In the genomic region with DNA sequence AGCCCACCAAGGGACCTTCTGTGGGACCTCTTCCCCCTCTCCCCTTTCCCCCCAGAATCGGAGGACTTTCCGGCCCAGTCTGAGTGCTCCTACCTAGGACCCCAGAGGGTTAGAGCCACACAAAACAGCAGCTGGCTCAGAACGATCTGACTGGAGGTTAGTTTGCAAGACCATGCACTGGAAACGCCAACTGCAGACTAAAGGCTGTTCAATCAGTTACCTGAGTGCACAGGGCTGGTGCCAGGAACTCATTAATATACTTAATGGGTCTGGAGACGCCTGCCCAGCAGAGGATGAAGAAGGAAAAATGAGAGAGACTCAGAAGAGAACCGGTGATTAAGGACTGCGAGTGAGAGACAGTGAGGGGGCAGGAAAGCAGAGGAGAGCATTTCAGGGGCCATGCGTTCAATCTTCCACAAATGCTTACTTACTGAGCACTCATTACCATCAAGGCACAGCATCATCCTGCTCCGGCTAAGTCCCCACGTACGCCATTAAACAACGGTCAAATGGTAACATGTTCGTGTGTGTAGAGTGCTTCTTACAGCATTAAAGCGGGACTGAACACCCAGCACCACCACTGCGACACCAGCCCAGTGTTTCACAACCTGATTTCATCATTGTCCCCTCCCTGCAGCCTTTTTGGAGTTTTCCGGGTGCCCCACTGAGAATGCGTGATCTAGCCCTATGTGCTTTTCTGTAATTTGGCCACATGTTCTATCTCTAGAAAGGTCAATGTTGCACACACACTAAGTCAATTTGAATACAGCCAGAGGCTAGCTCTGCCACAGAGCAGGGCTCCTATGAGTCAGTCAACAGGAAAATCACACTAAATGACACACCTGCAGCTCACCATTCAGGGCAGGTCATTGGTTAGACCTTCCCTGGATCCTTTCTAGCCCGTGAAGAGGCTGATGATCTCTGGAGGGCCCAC, we compare ENCODE assay signal across 10 cellular contexts. TPM values are rescaled to one million over a fixed set of nuclear protein-coding genes. Genes with fewer than 3 reads are reported as not detected.
DNase-seq lines count a peak whose midpoint lies in the region; ATAC-seq, FAIRE-seq and TF ChIP-seq lines count a peak whose summit lies in the region.
"Had no signal": no experiment of that assay in that cellular context is flagged by ENCODE, and none has a peak within 500 bp of the region (broad histone marks: within the 10 kb centered on the region; RNA-seq: fewer than 3 reads in every experiment).

No MANE protein-coding gene starts in this region.

- H3K27me3 ChIP-seq in BLaER1 treated with 17β-estradiol and CSF1 and Interleukin-3, amounts not matched to agents 10 nM and 100 nM: no peaks in the 10 kb centered on the region
- H3K27me3 ChIP-seq in IMR-90 (ENCODE audit: control insufficient read depth, insufficient read depth, low read length): no peaks in the 10 kb centered on the region
- H3K27me3 ChIP-seq in adipocyte (replicated peaks; ENCODE audit: control insufficient read depth, insufficient read depth, low read length): no peaks in the 10 kb centered on the region
- no peaks in the 10 kb centered on the region; a peak in 1 of 5 replicates for H3K27me3 ChIP-seq in HepG2 (ENCODE audit: control insufficient read depth in 1 of 2, insufficient read depth in 2 of 2, low read length in 2 of 2)
- H3K27me3 ChIP-seq: gastrocnemius medialis, testis had no signal

- no peak overlapping the region for H4K5ac ChIP-seq in IMR-90 (ENCODE audit: low read depth, low read length)

- H3K4me3 ChIP-seq in BLaER1 treated with 17β-estradiol and CSF1 and Interleukin-3, amounts not matched to agents 10 nM and 100 nM: 0 out of 20 replicates have a peak overlapping the region, but pooled peaks of 1 of the 10 experiments have one; percentile 24
- H3K4me3 ChIP-seq in IMR-90 (ENCODE audit: insufficient read depth, low read depth, low read length): no peak overlapping the region
- H3K4me3 ChIP-seq in adipocyte (ENCODE audit: low read length): no peak overlapping the region
- peak overlapping the region in 1 of 3 experiments; percentile 17; a peak in 2 of 6 replicates for H3K4me3 ChIP-seq in HepG2 (replicated peaks in 1 of 3; ENCODE audit: insufficient read depth in 1 of 3, low read depth in 2 of 3, low read length in 3 of 3)
- H3K4me3 ChIP-seq: gastrocnemius medialis, testis had no signal

- H2BK5ac ChIP-seq in IMR-90 (ENCODE audit: low read depth, low read length, poor library complexity, severe bottlenecking): no peak overlapping the region

- peaks cover 58 to 87% of the 10 kb centered on the region in 2 experiments for H3K79me1 ChIP-seq in IMR-90 (ENCODE audit: low read depth in 1 of 2, low read length in 2 of 2)

- no peak overlapping the region for H3K56ac ChIP-seq in IMR-90 (ENCODE audit: extremely low read depth, insufficient read depth, low read length)

- H3K23ac ChIP-seq in IMR-90 (ENCODE audit: low read depth, low read length): no peak overlapping the region

- H3K79me2 ChIP-seq in HepG2 (ENCODE audit: insufficient read depth, low read length): peaks cover 80% of the 10 kb centered on the region

- no peak for TF ChIP-seq EP300 in HepG2 (IDR thresholded peaks at IDR 0.05; ENCODE audit: low read depth in 2 of 2, low read length in 2 of 2)
- TF ChIP-seq EP300 in HepG2 (CRISPR knock-in tag; IDR thresholded peaks at IDR 0.05; ENCODE audit: borderline replicate concordance): no peak

- H2BK120ac ChIP-seq in IMR-90 (ENCODE audit: low read depth, low read length): no peak overlapping the region

- DNase-seq in IMR-90 (no peak), adipocyte (ENCODE audit: low read depth) (peak; percentile 10), HepG2 (ENCODE audit: low spot score) (no peak), iPS-NIHi11 (ENCODE audit: low spot score) (no peak), NCI-H1694 (lab: John Stamatoyannopoulos, UW) (no peak), NCI-H128 (lab: John Stamatoyannopoulos, UW; ENCODE audit: unreplicated experiment) (no peak)
- DNase-seq: gastrocnemius medialis, testis had no signal

- H3K4ac ChIP-seq in IMR-90 (ENCODE audit: low read depth, low read length): no peak overlapping the region

- no peak overlapping the region for H2AK9ac ChIP-seq in IMR-90 (replicated peaks; ENCODE audit: low read depth, low read length, poor library complexity)

- H3K27ac ChIP-seq in BLaER1 treated with 17β-estradiol and CSF1 and Interleukin-3, amounts not matched to agents 10 nM and 100 nM: peak overlapping the region in 6 of 11 experiments; percentile 12 to 98 (median 21); a peak in 6 of 22 replicates
- peak overlapping the region; percentile 33; the same call in 1 of the 2 replicates for H3K27ac ChIP-seq in IMR-90 (ENCODE audit: insufficient read depth, low read length)
- peak overlapping the region; percentile 62 for H3K27ac ChIP-seq in HepG2 (ENCODE audit: extremely low read length, insufficient read depth, low read length)
- H3K27ac ChIP-seq: testis had no signal

- no peak overlapping the region for H2BK20ac ChIP-seq in IMR-90 (ENCODE audit: low read depth, low read length)

- in situ Hi-C loops in IMR-90 (cut with MboI; ENCODE audit: low sequenced_read_pairs) (loop anchor here (25.0 kb wide), 1 partner anchor 884 kb away; no protein-coding TSS in a partner anchor), HepG2 (cut with HindIII; ENCODE audit: extremely low pct_ligation_motif_present, low pct_unique_long_range_greater_than_20kb) (no loop called here)

- peaks cover 26% of the 10 kb centered on the region for H3K9me1 ChIP-seq in IMR-90 (ENCODE audit: insufficient read depth, low read length)

- H3K14ac ChIP-seq in IMR-90 (replicated peaks; ENCODE audit: low read depth, low read length): no peak overlapping the region

- no peaks in the 10 kb centered on the region for H3K9me3 ChIP-seq in BLaER1 treated with 17β-estradiol and CSF1 and Interleukin-3, amounts not matched to agents 10 nM and 100 nM (replicated peaks in 1 of 11)
- H3K9me3 ChIP-seq in IMR-90 (ENCODE audit: control insufficient read depth, insufficient read depth, low read length) (no peaks in the 10 kb centered on the region), adipocyte (ENCODE audit: control insufficient read depth, low read length) (no peaks in the 10 kb centered on the region), HepG2 (ENCODE audit: low read length) (no peaks in the 10 kb centered on the region)
- H3K9me3 ChIP-seq: gastrocnemius medialis, testis had no signal

- dilution Hi-C loops in IMR-90 (cut with HindIII; ENCODE audit: low sequenced_read_pairs, unreplicated experiment): no loop called here

- 93% methylated on average over 11 of the region's 18 CpGs; no CpG with 5 or more reads in 1 of the 2 experiments for WGBS in IMR-90 (ENCODE audit: extremely low coverage in 2 of 2, insufficient read length in 1 of 2), 2 experiments
- 87% methylated on average over 14 of the region's 18 CpGs for WGBS in HepG2 (ENCODE audit: low lambda C conversion rate)

- TF ChIP-seq POLR2A in IMR-90 (IDR thresholded peaks at IDR 0.05; ENCODE audit: low read depth, low read length) (no peak), HepG2 (IDR thresholded peaks at IDR 0.05; ENCODE audit: insufficient read depth in 1 of 2, low read depth in 2 of 2, low read length in 2 of 2) (peak in 1 of 2 experiments; percentile 43; a peak in 2 of 4 replicates)

- H3K18ac ChIP-seq in IMR-90 (ENCODE audit: low read depth, low read length): no peak overlapping the region

- no peak for FAIRE-seq in HepG2 (lab: Jason Lieb, UNC)

- peak overlapping the region in 9 of 11 experiments; percentile 9 to 99 (median 47); a peak in 8 of 22 replicates for H3K9ac ChIP-seq in BLaER1 treated with 17β-estradiol and CSF1 and Interleukin-3, amounts not matched to agents 10 nM and 100 nM
- no peak overlapping the region for H3K9ac ChIP-seq in IMR-90 (ENCODE audit: low read depth, low read length)
- peak overlapping the region; percentile 55 for H3K9ac ChIP-seq in adipocyte (ENCODE audit: low read length)
- H3K9ac ChIP-seq in HepG2 (ENCODE audit: insufficient read depth, low read depth, low read length): peak overlapping the region; percentile 18; the same call in 1 of the 2 replicates

- no peak overlapping the region for H2AFZ ChIP-seq in IMR-90 (replicated peaks; ENCODE audit: low read length, poor library complexity)
- no peak overlapping the region for H2AFZ ChIP-seq in HepG2 (ENCODE audit: low read length)

- intact Hi-C loops in IMR-90 (cut with micrococcal nuclease): loop anchor here (5.0 kb wide), 2 partner anchors 116 to 136 kb away; no protein-coding TSS in a partner anchor
- intact Hi-C loops in HepG2 (cut with micrococcal nuclease; ENCODE audit: unreplicated experiment): no loop called here

- POLR2A ChIA-PET in IMR-90 (lab: Charles Lee; ENCODE audit: unreplicated experiment) (interaction anchor here (0.5 kb wide), 1 partner anchor 9 kb away, joined by 4 read pairs; no protein-coding TSS in a partner anchor), HepG2 (lab: Yijun Ruan, JAX) (interaction anchor here (0.6 kb wide), 1 partner anchor 57 kb away, joined by 3 read pairs; no protein-coding TSS in a partner anchor)

- no peak overlapping the region for H4K91ac ChIP-seq in IMR-90 (ENCODE audit: insufficient read depth, low read depth, low read length)

- H4K8ac ChIP-seq in IMR-90 (ENCODE audit: low read depth in 2 of 2, low read length in 2 of 2): 0 out of 4 replicates have a peak overlapping the region, but pooled peaks of 1 of the 2 experiments have one; percentile 9

- ATAC-seq in IMR-90 (ENCODE audit: low read depth) (no peak), HepG2 (peak; percentile 4; the same call in 1 of the 3 replicates), GM19455 (IDR thresholded peaks at IDR 0.05; ENCODE audit: unreplicated experiment) (no peak)
- ATAC-seq: gastrocnemius medialis had no signal

- TF ChIP-seq CTCF in IMR-90 (conservative IDR thresholded peaks at IDR 0.05; ENCODE audit: low read depth, low read length): no peak
- no peak for TF ChIP-seq CTCF in HepG2 (CRISPR knock-in tag; IDR thresholded peaks at IDR 0.05)

- peaks cover 92 to 100% (median 95%) of the 10 kb centered on the region in 10 experiments for H3K4me1 ChIP-seq in BLaER1 treated with 17β-estradiol and CSF1 and Interleukin-3, amounts not matched to agents 10 nM and 100 nM
- H3K4me1 ChIP-seq in IMR-90 (ENCODE audit: control insufficient read depth, insufficient read depth, low read length): peaks cover 42% of the 10 kb centered on the region
- peaks cover 70% of the 10 kb centered on the region for H3K4me1 ChIP-seq in adipocyte (ENCODE audit: control insufficient read depth, insufficient read depth, low read length)
- peaks cover 91% of the 10 kb centered on the region for H3K4me1 ChIP-seq in HepG2 (ENCODE audit: insufficient read depth, low read length)

- no peak for TF ChIP-seq RAD21 in IMR-90 (IDR thresholded peaks at IDR 0.05; ENCODE audit: low read length)
- no peak for TF ChIP-seq RAD21 in HepG2 (CRISPR knock-in tag; IDR thresholded peaks at IDR 0.05)

- CTCF ChIA-PET in IMR-90 (lab: Yijun Ruan, JAX) (no interaction called here), HepG2 (lab: Yijun Ruan, JAX; ENCODE audit: low intra/inter-chr PET ratio, low total read pairs) (no interaction called here)

- peak overlapping the region; percentile 2 to 98 (median 94); a peak in 18 of 22 replicates for H3K4me2 ChIP-seq in BLaER1 treated with 17β-estradiol and CSF1 and Interleukin-3, amounts not matched to agents 10 nM and 100 nM
- H3K4me2 ChIP-seq in IMR-90 (ENCODE audit: low read depth, low read length): no peak overlapping the region
- peak overlapping the region; percentile 74 for H3K4me2 ChIP-seq in HepG2 (ENCODE audit: low read depth, low read length)

- H2AK5ac ChIP-seq in IMR-90 (ENCODE audit: low read depth, low read length): no peak overlapping the region

- H4K20me1 ChIP-seq in BLaER1 treated with 17β-estradiol and CSF1 and Interleukin-3, amounts not matched to agents 10 nM and 100 nM: peaks cover 100% of the 10 kb centered on the region in 11 experiments
- H4K20me1 ChIP-seq in IMR-90 (ENCODE audit: insufficient read depth, low read length) (peaks cover 100% of the 10 kb centered on the region), HepG2 (ENCODE audit: insufficient read depth, low read length) (peaks cover 96% of the 10 kb centered on the region)

- H2BK15ac ChIP-seq in IMR-90 (ENCODE audit: low read depth, low read length): no peak overlapping the region

- BruUV-seq in IMR-90 (replicated peaks; lab: Mats Ljungman, UMichigan) (no TSS peak), HepG2 (replicated peaks; lab: Mats Ljungman, UMichigan) (TSS peak; percentile 0)

- peaks cover 98 to 100% (median 100%) of the 10 kb centered on the region in 11 experiments for H3K36me3 ChIP-seq in BLaER1 treated with 17β-estradiol and CSF1 and Interleukin-3, amounts not matched to agents 10 nM and 100 nM
- peaks cover 85% of the 10 kb centered on the region for H3K36me3 ChIP-seq in IMR-90 (ENCODE audit: control insufficient read depth, insufficient read depth, low read length)
- peaks cover 97% of the 10 kb centered on the region for H3K36me3 ChIP-seq in adipocyte (ENCODE audit: control insufficient read depth, insufficient read depth, low read length, severe bottlenecking)
- H3K36me3 ChIP-seq in HepG2 (replicated peaks in 1 of 2; ENCODE audit: control insufficient read depth in 1 of 2, insufficient read depth in 2 of 2, low read length in 2 of 2): peaks cover 48 to 88% of the 10 kb centered on the region in 2 experiments

RNA-seq across cellular contexts. Expression of a gene that starts 7.6 kb away (rescaled TPM):
- total RNA-seq in IMR-90 (2012; rRNA removed) (2,952 and 3,643 TPM in 2 replicates), HepG2 (2016; rRNA removed; fragmentation: Illumina TruSeq; extraction: Trizol) (1,559 and 2,216 TPM in 2 replicates)
- polyA plus RNA-seq in IMR-90 (2012; rRNA removed) (2,094 and 2,125 TPM in 2 replicates), HepG2 (2011; rRNA removed) (2,835 and 3,103 TPM in 2 replicates)
- 1,308 and 1,582 TPM in 2 replicates for polyA plus RNA-seq in IMR-90 (2012; cell fraction: cytosol; rRNA removed)
- 1,133 and 1,170 TPM in 2 replicates for polyA plus RNA-seq in IMR-90 (2012; cell fraction: nucleus; rRNA removed; ENCODE audit: low replicate concordance)
- total RNA-seq in HepG2 (2016; cell fraction: cytosol; rRNA removed; fragmentation: Illumina TruSeq; extraction: Trizol; ENCODE audit: low read depth): 233 and 251 TPM in 2 replicates
- total RNA-seq in HepG2 (2016; cell fraction: insoluble cytoplasmic fraction; rRNA removed; fragmentation: Illumina TruSeq; extraction: Trizol): 1,559 and 2,270 TPM in 2 replicates
- total RNA-seq in HepG2 (2016; cell fraction: membrane; rRNA removed; fragmentation: Illumina TruSeq; extraction: Trizol): 352 and 366 TPM in 2 replicates
- total RNA-seq in HepG2 (2016; cell fraction: nucleus; rRNA removed; fragmentation: Illumina TruSeq; extraction: Trizol): 647 and 688 TPM in 2 replicates
- polyA plus RNA-seq in HepG2 (2011; cell fraction: cytosol; rRNA removed): 2,814 and 3,536 TPM in 2 replicates
- polyA plus RNA-seq in HepG2 (2011; cell fraction: nucleus; rRNA removed): 1,312 and 1,364 TPM in 2 replicates
- polyA plus RNA-seq in HepG2 (2012): 2,599 and 3,087 TPM in 2 replicates
- 244 and 257 TPM in 2 replicates for polyA plus RNA-seq in HepG2 (2016; cell fraction: cytosol; fragmentation: Illumina TruSeq; extraction: Trizol; ENCODE audit: low read depth)
- polyA plus RNA-seq in HepG2 (2016; cell fraction: insoluble cytoplasmic fraction; fragmentation: Illumina TruSeq; extraction: Trizol; ENCODE audit: low read depth): 2,184 and 2,214 TPM in 2 replicates
- polyA plus RNA-seq in HepG2 (2016; cell fraction: membrane; fragmentation: Illumina TruSeq; extraction: Trizol; ENCODE audit: low read depth): 258 and 284 TPM in 2 replicates
- 796 and 841 TPM in 2 replicates for polyA plus RNA-seq in HepG2 (2016; cell fraction: nucleus; fragmentation: Illumina TruSeq; extraction: Trizol; ENCODE audit: insufficient read depth, low read depth)
- 4,265 and 4,548 TPM in 2 replicates for polyA minus RNA-seq in HepG2 (2011; rRNA and poly(A)+ RNA removed; ENCODE audit: low replicate concordance)
- polyA minus RNA-seq in HepG2 (2011; cell fraction: cytosol; rRNA and poly(A)+ RNA removed): 2,231 and 2,479 TPM in 2 replicates
- 525 and 715 TPM in 2 replicates for polyA minus RNA-seq in HepG2 (2011; cell fraction: nucleus; rRNA and poly(A)+ RNA removed)

RNA-seq across cellular contexts. Expression of a gene that starts 53.4 kb away (rescaled TPM):
- total RNA-seq in IMR-90 (2012; rRNA removed) (11.5 and 15.8 TPM in 2 replicates), HepG2 (2016; rRNA removed; fragmentation: Illumina TruSeq; extraction: Trizol) (18.6 and 21.9 TPM in 2 replicates)
- polyA plus RNA-seq in IMR-90 (2012; rRNA removed) (13.5 and 25.1 TPM in 2 replicates), HepG2 (2011; rRNA removed) (15.9 and 18.3 TPM in 2 replicates)
- 7.6 and 12.1 TPM in 2 replicates for polyA plus RNA-seq in IMR-90 (2012; cell fraction: cytosol; rRNA removed)
- 27.4 and 39.6 TPM in 2 replicates for polyA plus RNA-seq in IMR-90 (2012; cell fraction: nucleus; rRNA removed; ENCODE audit: low replicate concordance)
- total RNA-seq in HepG2 (2016; cell fraction: cytosol; rRNA removed; fragmentation: Illumina TruSeq; extraction: Trizol; ENCODE audit: low read depth): 254 and 312 TPM in 2 replicates
- 13.9 and 17.5 TPM in 2 replicates for total RNA-seq in HepG2 (2016; cell fraction: insoluble cytoplasmic fraction; rRNA removed; fragmentation: Illumina TruSeq; extraction: Trizol)
- total RNA-seq in HepG2 (2016; cell fraction: membrane; rRNA removed; fragmentation: Illumina TruSeq; extraction: Trizol): 58.9 and 60.2 TPM in 2 replicates
- total RNA-seq in HepG2 (2016; cell fraction: nucleus; rRNA removed; fragmentation: Illumina TruSeq; extraction: Trizol): 39.1 and 43.0 TPM in 2 replicates
- 7.2 and 7.4 TPM in 2 replicates for polyA plus RNA-seq in HepG2 (2011; cell fraction: cytosol; rRNA removed)
- 66.9 and 79.6 TPM in 2 replicates for polyA plus RNA-seq in HepG2 (2011; cell fraction: nucleus; rRNA removed)
- polyA plus RNA-seq in HepG2 (2012): 42.4 and 45.9 TPM in 2 replicates
- polyA plus RNA-seq in HepG2 (2016; cell fraction: cytosol; fragmentation: Illumina TruSeq; extraction: Trizol; ENCODE audit: low read depth): 1.7 and 2.2 TPM in 2 replicates
- 11.9 and 19.5 TPM in 2 replicates for polyA plus RNA-seq in HepG2 (2016; cell fraction: insoluble cytoplasmic fraction; fragmentation: Illumina TruSeq; extraction: Trizol; ENCODE audit: low read depth)
- polyA plus RNA-seq in HepG2 (2016; cell fraction: membrane; fragmentation: Illumina TruSeq; extraction: Trizol; ENCODE audit: low read depth): 5.0 and 7.3 TPM in 2 replicates
- 58.3 and 59.3 TPM in 2 replicates for polyA plus RNA-seq in HepG2 (2016; cell fraction: nucleus; fragmentation: Illumina TruSeq; extraction: Trizol; ENCODE audit: insufficient read depth, low read depth)
- polyA minus RNA-seq in HepG2 (2011; rRNA and poly(A)+ RNA removed; ENCODE audit: low replicate concordance): 39.2 and 98.5 TPM in 2 replicates
- polyA minus RNA-seq in HepG2 (2011; cell fraction: cytosol; rRNA and poly(A)+ RNA removed): 79.8 and 99.4 TPM in 2 replicates
- 178 and 188 TPM in 2 replicates for polyA minus RNA-seq in HepG2 (2011; cell fraction: nucleus; rRNA and poly(A)+ RNA removed)
